Comparison of ENCODE assay signal across 16 cellular contexts in the genomic region with DNA sequence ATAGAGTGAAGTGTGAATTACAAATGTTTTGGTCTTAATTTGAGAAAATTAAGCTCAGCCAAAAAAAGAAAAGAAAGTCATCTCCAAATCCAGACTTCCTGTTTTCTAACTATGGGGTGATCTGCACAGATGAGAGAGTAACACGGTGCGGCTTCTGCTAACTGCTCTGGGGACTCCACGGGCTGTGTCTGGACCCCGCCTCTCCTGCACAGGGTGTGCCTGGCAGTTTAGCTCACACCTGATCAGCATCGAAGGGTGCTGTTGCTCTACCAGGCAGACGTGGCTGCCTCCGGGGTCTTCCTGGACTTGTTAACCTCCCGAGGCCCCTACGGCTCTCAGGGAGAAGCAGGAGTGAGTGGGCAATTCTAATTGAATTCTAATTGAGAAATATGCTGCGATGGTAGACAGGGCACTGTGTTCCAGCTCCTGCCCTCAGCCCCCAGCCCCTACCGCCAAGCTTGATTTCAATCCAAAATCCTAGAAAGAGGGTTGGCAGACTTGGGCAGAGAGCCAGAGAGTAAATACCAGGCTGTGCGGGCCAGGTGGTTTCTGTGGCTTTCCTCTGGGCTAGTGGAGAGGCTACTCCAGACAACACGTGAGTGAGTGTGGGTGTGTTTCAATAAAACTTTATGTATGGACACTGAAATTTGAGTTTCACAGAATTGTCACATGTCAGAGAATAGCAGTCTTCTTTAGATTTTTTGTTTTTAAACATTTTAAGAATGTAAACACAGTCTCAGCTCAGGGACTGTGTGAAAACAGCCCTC. TPM values are rescaled to one million over a fixed set of nuclear protein-coding genes. Genes with fewer than 3 reads are reported as not detected.
DNase-seq lines count a peak whose midpoint lies in the region; ATAC-seq and TF ChIP-seq lines count a peak whose summit lies in the region.
"Had no signal": no experiment of that assay in that cellular context is flagged by ENCODE, and none has a peak within 500 bp of the region (broad histone marks: within the 10 kb centered on the region; RNA-seq: fewer than 3 reads in every experiment).

No MANE protein-coding gene starts in this region.

- peak overlapping the region; percentile 22 for H3K4me3 ChIP-seq in osteoblast (ENCODE audit: insufficient read depth, low read length)
- H3K4me3 ChIP-seq: prostate gland had no signal

- H3K9me3 ChIP-seq in osteoblast (ENCODE audit: low read depth, low read length), result no peaks in the 10 kb centered on the region
- H3K9me3 ChIP-seq: prostate gland had no signal

- H3K4me1 Mint-ChIP-seq in activated CD8-positive, alpha-beta T cell treated with anti-CD3 and anti-CD28 coated beads for 36 hours (ENCODE audit: low read depth), result peaks cover 4% of the 10 kb centered on the region
- peaks cover 20% of the 10 kb centered on the region for H3K4me1 Mint-ChIP-seq in activated CD8-positive, alpha-beta T cell treated with anti-CD3 and anti-CD28 coated beads, Interleukin-2, amount 10 ng/mL, durations not matched to agents 7 days and 5 days (ENCODE audit: low read depth)

- DNase-seq in activated CD8-positive, alpha-beta T cell treated with anti-CD3 and anti-CD28 coated beads for 36 hours, result no peak
- DNase-seq in activated CD8-positive, alpha-beta T cell treated with anti-CD3 and anti-CD28 coated beads, Interleukin-2, amount 10 ng/mL, durations not matched to agents 7 days and 5 days, result no peak
- DNase-seq in NAMALWA (ENCODE audit: low spot score), result peak; percentile 54
- peak; percentile 50 for DNase-seq in SHP77 treated with DMSO at 0.1 percent for 48 hours (lab: John Stamatoyannopoulos, UW)
- DNase-seq in osteoblast (ENCODE audit: insufficient read length, low spot score, missing footprints), result peak; percentile 46
- DNase-seq in ecto neural progenitor cell (ENCODE audit: low spot score), result no peak
- no peak for DNase-seq in cortex of kidney (lab: John Stamatoyannopoulos, UW)
- DNase-seq: activated gamma-delta T cell, dermis blood vessel endothelial cell, left colon, NCI-H446, T1000 had no signal

- no peak overlapping the region for H3K4me3 Mint-ChIP-seq in activated CD8-positive, alpha-beta T cell treated with anti-CD3 and anti-CD28 coated beads for 36 hours
- no peak overlapping the region for H3K4me3 Mint-ChIP-seq in activated CD8-positive, alpha-beta T cell treated with anti-CD3 and anti-CD28 coated beads, Interleukin-2, amount 10 ng/mL, durations not matched to agents 7 days and 5 days

- no peaks in the 10 kb centered on the region for H3K36me3 Mint-ChIP-seq in activated CD8-positive, alpha-beta T cell treated with anti-CD3 and anti-CD28 coated beads for 36 hours (ENCODE audit: low read depth)
- no peaks in the 10 kb centered on the region for H3K36me3 Mint-ChIP-seq in activated CD8-positive, alpha-beta T cell treated with anti-CD3 and anti-CD28 coated beads, Interleukin-2, amount 10 ng/mL, durations not matched to agents 7 days and 5 days (ENCODE audit: low read depth)

- CTCF ChIA-PET in activated CD8-positive, alpha-beta T cell treated with anti-CD3 and anti-CD28 coated beads for 36 hours (lab: Charles Lee), result no interaction called here
- CTCF ChIA-PET in activated CD8-positive, alpha-beta T cell treated with anti-CD3 and anti-CD28 coated beads, Interleukin-2, amount 10 ng/mL, durations not matched to agents 7 days and 5 days (lab: Charles Lee), result interaction anchor here (1.0 kb wide), 1 partner anchor 9 kb away, joined by 5 read pairs; no protein-coding TSS in a partner anchor

- H3K27ac Mint-ChIP-seq in activated CD8-positive, alpha-beta T cell treated with anti-CD3 and anti-CD28 coated beads for 36 hours, result no peak overlapping the region
- no peak overlapping the region for H3K27ac Mint-ChIP-seq in activated CD8-positive, alpha-beta T cell treated with anti-CD3 and anti-CD28 coated beads, Interleukin-2, amount 10 ng/mL, durations not matched to agents 7 days and 5 days

- H3K79me2 ChIP-seq in osteoblast (ENCODE audit: insufficient read depth, low read length), result no peaks in the 10 kb centered on the region

- no peaks in the 10 kb centered on the region for H3K9me3 Mint-ChIP-seq in activated CD8-positive, alpha-beta T cell treated with anti-CD3 and anti-CD28 coated beads for 36 hours
- no peaks in the 10 kb centered on the region for H3K9me3 Mint-ChIP-seq in activated CD8-positive, alpha-beta T cell treated with anti-CD3 and anti-CD28 coated beads, Interleukin-2, amount 10 ng/mL, durations not matched to agents 7 days and 5 days (ENCODE audit: insufficient read depth)

- POLR2A ChIA-PET in activated CD8-positive, alpha-beta T cell treated with anti-CD3 and anti-CD28 coated beads for 36 hours (lab: Charles Lee), result no interaction called here
- POLR2A ChIA-PET in activated CD8-positive, alpha-beta T cell treated with anti-CD3 and anti-CD28 coated beads, Interleukin-2, amount 10 ng/mL, durations not matched to agents 7 days and 5 days (lab: Charles Lee), result no interaction called here

- H3K36me3 ChIP-seq in osteoblast (ENCODE audit: insufficient read depth, low read length), result no peaks in the 10 kb centered on the region
- H3K36me3 ChIP-seq: prostate gland had no signal

- no peak for TF ChIP-seq CTCF in activated CD8-positive, alpha-beta T cell treated with anti-CD3 and anti-CD28 coated beads for 36 hours (IDR thresholded peaks at IDR 0.05)
- no peak for TF ChIP-seq CTCF in osteoblast (IDR thresholded peaks at IDR 0.05; ENCODE audit: extremely low read depth, low read depth, low read length)

- H4K20me1 ChIP-seq in osteoblast (ENCODE audit: insufficient read depth, low read length), result no peaks in the 10 kb centered on the region

- peaks cover 43% of the 10 kb centered on the region for H3K27me3 Mint-ChIP-seq in activated CD8-positive, alpha-beta T cell treated with anti-CD3 and anti-CD28 coated beads for 36 hours
- peaks cover 41% of the 10 kb centered on the region for H3K27me3 Mint-ChIP-seq in activated CD8-positive, alpha-beta T cell treated with anti-CD3 and anti-CD28 coated beads, Interleukin-2, amount 10 ng/mL, durations not matched to agents 7 days and 5 days (ENCODE audit: low read depth)

- no peaks in the 10 kb centered on the region for H3K4me1 ChIP-seq in osteoblast (ENCODE audit: insufficient read depth, low read length)
- H3K4me1 ChIP-seq: prostate gland had no signal

- ATAC-seq in activated CD8-positive, alpha-beta T cell treated with anti-CD3 and anti-CD28 coated beads for 36 hours, result peak; percentile 28
- ATAC-seq in activated CD8-positive, alpha-beta T cell treated with anti-CD3 and anti-CD28 coated beads, Interleukin-2, amount 10 ng/mL, durations not matched to agents 7 days and 5 days, result no peak
- no peak for ATAC-seq in HG03196 (IDR thresholded peaks at IDR 0.05; ENCODE audit: unreplicated experiment)
- ATAC-seq: left colon had no signal

- intact Hi-C loops in activated CD8-positive, alpha-beta T cell treated with anti-CD3 and anti-CD28 coated beads for 36 hours (cut with micrococcal nuclease), result no loop called here

- H2AFZ ChIP-seq in osteoblast (ENCODE audit: low read length), result peak overlapping the region; percentile 62

- H3K27me3 ChIP-seq in osteoblast (ENCODE audit: insufficient read depth, low read length), result peaks cover 42% of the 10 kb centered on the region

- H3K4me2 ChIP-seq in osteoblast (ENCODE audit: insufficient read depth, low read length), result peak overlapping the region; percentile 40

- no peak overlapping the region for H3K27ac ChIP-seq in osteoblast (ENCODE audit: low read depth, low read length)
- H3K27ac ChIP-seq: prostate gland, RWPE1 had no signal

RNA-seq across cellular contexts. Expression of a gene that starts 13.4 kb away (rescaled TPM):
- not detected for total RNA-seq in activated CD8-positive, alpha-beta T cell treated with anti-CD3 and anti-CD28 coated beads for 36 hours
- under 1 TPM in 1 of 2 experiments, not detected in 1; 0.08 TPM for total RNA-seq in activated CD8-positive, alpha-beta T cell treated with anti-CD3 and anti-CD28 coated beads, Interleukin-2, amount 10 ng/mL, durations not matched to agents 7 days and 5 days
- not detected in 2 replicates for total RNA-seq in osteoblast
- total RNA-seq: dermis blood vessel endothelial cell, LHCN-M2 had no signal

Comparison
In these comparisons a context has a peak if more than half of its experiments do, and no peak if none do; other contexts are left out.
1. DNase-seq: peak in NAMALWA (single experiment), SHP77 treated with DMSO at 0.1 percent for 48 hours (single experiment) and osteoblast (single experiment); none in activated CD8-positive, alpha-beta T cell treated with anti-CD3 and anti-CD28 coated beads for 36 hours (single experiment), activated CD8-positive, alpha-beta T cell treated with anti-CD3 and anti-CD28 coated beads, Interleukin-2, amount 10 ng/mL, durations not matched to agents 7 days and 5 days (single experiment), ecto neural progenitor cell (single experiment) and cortex of kidney (single experiment).